20 cellular contexts compared by ENCODE assay signal in the genomic region with DNA sequence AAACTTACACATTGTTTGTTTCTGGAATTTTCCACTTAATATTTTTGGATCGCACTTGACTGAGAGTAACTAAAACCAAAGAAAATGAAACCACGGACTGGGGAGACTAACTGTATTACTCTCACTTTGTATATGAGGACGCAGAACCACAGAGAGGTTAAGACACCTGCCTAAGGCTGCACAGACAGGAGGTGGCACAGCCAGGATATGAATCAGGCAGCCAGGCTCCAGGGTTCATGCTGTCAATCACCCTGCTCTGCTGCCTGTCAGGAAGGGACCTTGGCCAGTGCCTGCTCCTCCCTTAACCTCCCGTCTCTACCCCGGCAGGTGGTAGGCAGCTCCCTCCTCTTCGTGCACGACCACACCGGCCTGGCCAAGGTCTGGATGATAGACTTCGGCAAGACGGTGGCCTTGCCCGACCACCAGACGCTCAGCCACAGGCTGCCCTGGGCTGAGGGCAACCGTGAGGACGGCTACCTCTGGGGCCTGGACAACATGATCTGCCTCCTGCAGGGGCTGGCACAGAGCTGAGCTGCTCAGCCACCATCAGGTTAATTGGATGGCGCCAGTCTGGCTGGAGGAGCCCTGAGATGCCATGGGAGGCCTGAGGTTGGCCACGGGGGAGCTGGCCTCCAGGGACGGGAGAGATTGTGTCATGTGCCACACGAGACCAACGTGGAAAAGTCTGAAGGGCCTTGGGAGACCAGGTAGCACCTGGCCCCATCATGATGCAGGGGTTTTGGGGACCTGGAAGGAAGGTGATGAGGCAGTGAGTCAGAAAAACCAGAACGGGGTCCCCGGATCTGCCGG. TPM values are rescaled to one million over a fixed set of nuclear protein-coding genes. Genes with fewer than 3 reads are reported as not detected.
DNase-seq lines count a peak whose midpoint lies in the region; ATAC-seq and TF ChIP-seq lines count a peak whose summit lies in the region.
"Had no signal": no experiment of that assay in that cellular context is flagged by ENCODE, and none has a peak within 500 bp of the region (broad histone marks: within the 10 kb centered on the region; RNA-seq: fewer than 3 reads in every experiment).

No MANE protein-coding gene starts in this region.

- H3K9me3 ChIP-seq in WERI-Rb-1 (ENCODE audit: severe bottlenecking) = no peaks in the 10 kb centered on the region
- H3K9me3 ChIP-seq: psoas muscle, testis had no signal

- H3K4me3 Mint-ChIP-seq in activated T-cell treated with anti-CD3 and anti-CD28 coated beads, Interleukin-2, amount 50 U/mL, for 72 hours = no peak overlapping the region
- peak overlapping the region; percentile 76 for H3K4me3 Mint-ChIP-seq in glutamatergic neuron (ENCODE audit: unreplicated experiment)
- H3K4me3 Mint-ChIP-seq: activated CD4-positive, alpha-beta memory T cell treated with anti-CD3 and anti-CD28 coated beads for 36 hours; CD8-positive, alpha-beta memory T cell; dendritic cell treated with granulocyte-macrophage colony-stimulating factor and Interleukin-4, amounts not matched to agents 40 ng/mL and 50 ng/mL, for 4 days; naive thymus-derived CD8-positive, alpha-beta T cell had no signal

- no peak for TF ChIP-seq CTCF in WERI-Rb-1 (IDR thresholded peaks at IDR 0.05; ENCODE audit: low read depth, low read length)
- TF ChIP-seq CTCF in glutamatergic neuron (IDR thresholded peaks at IDR 0.05; ENCODE audit: partially characterized antibody, unreplicated experiment) = no peak

- no peaks in the 10 kb centered on the region for H3K27me3 ChIP-seq in WERI-Rb-1 (ENCODE audit: insufficient read depth, low read depth, severe bottlenecking)
- H3K27me3 ChIP-seq: testis had no signal

- no peak for DNase-seq in activated T-cell treated with anti-CD3 and anti-CD28 coated beads, Interleukin-2, amount 50 U/mL, for 72 hours
- no peak for DNase-seq in activated T-cell treated with anti-CD3 and anti-CD28 coated beads, Interleukin-2, amount 50 U/mL, for 1 hour
- DNase-seq in WERI-Rb-1 = no peak
- no peak for DNase-seq in glutamatergic neuron
- DNase-seq in middle frontal gyrus (ENCODE audit: extremely low spot score, low spot score) = no peak
- no peak for DNase-seq in RKO (ENCODE audit: low spot score)
- DNase-seq: activated CD4-positive, alpha-beta memory T cell treated with anti-CD3 and anti-CD28 coated beads for 36 hours; aorta; CD8-positive, alpha-beta memory T cell; H7; MM.1S; naive thymus-derived CD8-positive, alpha-beta T cell; NCI-H187 treated with DMSO at 0.1 percent for 48 hours; NCI-H510A treated with DMSO at 0.1 percent for 48 hours; psoas muscle; testis had no signal

- H3K9me3 Mint-ChIP-seq in activated T-cell treated with anti-CD3 and anti-CD28 coated beads, Interleukin-2, amount 50 U/mL, for 72 hours = no peaks in the 10 kb centered on the region
- H3K9me3 Mint-ChIP-seq in glutamatergic neuron (ENCODE audit: unreplicated experiment) = peaks cover 15% of the 10 kb centered on the region
- H3K9me3 Mint-ChIP-seq: activated CD4-positive, alpha-beta memory T cell treated with anti-CD3 and anti-CD28 coated beads for 36 hours; activated T-helper 2 cell treated with anti-CD3 and anti-CD28 coated beads, Interferon-gamma antibody, Interleukin-2, Interleukin-4, amounts not matched to agents 10 μg/mL and 5 μg/mL and 100 μg/mL, durations not matched to agents 14 hours and 24 hours and 36 hours; dendritic cell treated with granulocyte-macrophage colony-stimulating factor and Interleukin-4, amounts not matched to agents 40 ng/mL and 50 ng/mL, for 4 days; naive thymus-derived CD8-positive, alpha-beta T cell had no signal

- ATAC-seq in activated T-cell treated with anti-CD3 and anti-CD28 coated beads, Interleukin-2, amount 50 U/mL, for 72 hours (replicated peaks in 1 of 2) = peak; percentile 37 to 43
- ATAC-seq in HG03045 (IDR thresholded peaks at IDR 0.05; ENCODE audit: unreplicated experiment) = no peak
- ATAC-seq: naive thymus-derived CD8-positive, alpha-beta T cell had no signal

- peaks cover 29% of the 10 kb centered on the region for H3K36me3 ChIP-seq in WERI-Rb-1

- H3K4me1 Mint-ChIP-seq in activated T-cell treated with anti-CD3 and anti-CD28 coated beads, Interleukin-2, amount 50 U/mL, for 72 hours (ENCODE audit: low read depth) = no peaks in the 10 kb centered on the region
- peaks cover 27% of the 10 kb centered on the region for H3K4me1 Mint-ChIP-seq in glutamatergic neuron (ENCODE audit: low read depth, unreplicated experiment)
- H3K4me1 Mint-ChIP-seq: CD8-positive, alpha-beta memory T cell had no signal

- H3K27ac ChIP-seq in WERI-Rb-1 (peak overlapping the region; percentile 54), temporal lobe (ENCODE audit: low read depth, low read length) (peak overlapping the region; percentile 84)

- no peak overlapping the region for H3K4me3 ChIP-seq in WERI-Rb-1 (ENCODE audit: low read depth, low read length)
- H3K4me3 ChIP-seq: psoas muscle, testis had no signal

- no peak overlapping the region for H3K27ac Mint-ChIP-seq in activated T-cell treated with anti-CD3 and anti-CD28 coated beads, Interleukin-2, amount 50 U/mL, for 72 hours
- H3K27ac Mint-ChIP-seq in glutamatergic neuron (ENCODE audit: unreplicated experiment) = peak overlapping the region; percentile 92
- H3K27ac Mint-ChIP-seq: activated CD4-positive, alpha-beta memory T cell treated with anti-CD3 and anti-CD28 coated beads for 36 hours; activated T-helper 2 cell treated with anti-CD3 and anti-CD28 coated beads, Interferon-gamma antibody, Interleukin-2, Interleukin-4, amounts not matched to agents 10 μg/mL and 5 μg/mL and 100 μg/mL, durations not matched to agents 14 hours and 24 hours and 36 hours; dendritic cell treated with granulocyte-macrophage colony-stimulating factor and Interleukin-4, amounts not matched to agents 40 ng/mL and 50 ng/mL, for 4 days had no signal

- no peaks in the 10 kb centered on the region for H3K27me3 Mint-ChIP-seq in activated T-cell treated with anti-CD3 and anti-CD28 coated beads, Interleukin-2, amount 50 U/mL, for 72 hours (ENCODE audit: low read depth)
- H3K27me3 Mint-ChIP-seq in glutamatergic neuron (ENCODE audit: unreplicated experiment) = peaks cover 19% of the 10 kb centered on the region
- H3K27me3 Mint-ChIP-seq: activated CD4-positive, alpha-beta memory T cell treated with anti-CD3 and anti-CD28 coated beads for 36 hours; CD8-positive, alpha-beta memory T cell; dendritic cell treated with granulocyte-macrophage colony-stimulating factor and Interleukin-4, amounts not matched to agents 40 ng/mL and 50 ng/mL, for 4 days; naive thymus-derived CD8-positive, alpha-beta T cell had no signal

- H3K36me3 Mint-ChIP-seq in activated T-cell treated with anti-CD3 and anti-CD28 coated beads, Interleukin-2, amount 50 U/mL, for 72 hours (ENCODE audit: insufficient read depth in 2 of 2) = peaks cover 7 to 14% of the 10 kb centered on the region in 2 donors
- H3K36me3 Mint-ChIP-seq in glutamatergic neuron (ENCODE audit: unreplicated experiment) = no peaks in the 10 kb centered on the region

RNA-seq across cellular contexts. Expression of a gene that starts 11.0 kb away (rescaled TPM):
- 10 to 100 TPM; 32.8 to 45.1 TPM for total RNA-seq in activated T-cell treated with anti-CD3 and anti-CD28 coated beads, Interleukin-2, amount 50 U/mL, for 72 hours
- total RNA-seq in glutamatergic neuron (ENCODE audit: unreplicated experiment) = 20.7 TPM
- 0.74 TPM for total RNA-seq in temporal lobe

RNA-seq across cellular contexts. Expression of a gene that starts 11.8 kb away (rescaled TPM):
- total RNA-seq in activated T-cell treated with anti-CD3 and anti-CD28 coated beads, Interleukin-2, amount 50 U/mL, for 72 hours = 100 to 1,000 TPM; 201 to 290 TPM
- total RNA-seq in glutamatergic neuron (ENCODE audit: unreplicated experiment) = 70.3 TPM
- total RNA-seq in temporal lobe = 11.3 TPM

RNA-seq across cellular contexts. Expression of a gene that starts 22.3 kb away (rescaled TPM):
- total RNA-seq in activated T-cell treated with anti-CD3 and anti-CD28 coated beads, Interleukin-2, amount 50 U/mL, for 72 hours = 10 to 100 TPM; 14.4 to 15.1 TPM
- total RNA-seq in glutamatergic neuron (ENCODE audit: unreplicated experiment) (13.8 TPM), temporal lobe (7.4 TPM)

RNA-seq across cellular contexts. Expression of a gene that starts 22.5 kb away (rescaled TPM):
- 10 to 100 TPM; 45.4 to 58.6 TPM for total RNA-seq in activated T-cell treated with anti-CD3 and anti-CD28 coated beads, Interleukin-2, amount 50 U/mL, for 72 hours
- 49.9 TPM for total RNA-seq in glutamatergic neuron (ENCODE audit: unreplicated experiment)
- 28.8 TPM for total RNA-seq in temporal lobe

RNA-seq across cellular contexts. Expression of a gene that starts 36.1 kb away (rescaled TPM):
- 1 to 10 TPM in 1 of 2 donors, under 1 TPM in 1; 0.97 to 1.1 TPM for total RNA-seq in activated T-cell treated with anti-CD3 and anti-CD28 coated beads, Interleukin-2, amount 50 U/mL, for 72 hours
- total RNA-seq in glutamatergic neuron (ENCODE audit: unreplicated experiment) (not detected), temporal lobe (0.74 TPM)
- total RNA-seq: activated T-helper 2 cell treated with anti-CD3 and anti-CD28 coated beads, Interferon-gamma antibody, Interleukin-2, Interleukin-4, amounts not matched to agents 10 μg/mL and 5 μg/mL and 100 μg/mL, durations not matched to agents 14 hours and 24 hours and 36 hours; H7 had no signal

Comparison
In these comparisons a context has a peak if more than half of its experiments do, and no peak if none do; other contexts are left out.
1. RNA of a gene that starts 11.0 kb away (total RNA-seq): 32.8 to 45.1 TPM in activated T-cell treated with anti-CD3 and anti-CD28 coated beads, Interleukin-2, amount 50 U/mL, for 72 hours and 20.7 TPM in glutamatergic neuron (single experiment); 0.74 TPM in temporal lobe (single experiment); every median in the first group is over 10 times any median in the second.